ENCODE assay signal across 1 cellular context in the genomic region with DNA sequence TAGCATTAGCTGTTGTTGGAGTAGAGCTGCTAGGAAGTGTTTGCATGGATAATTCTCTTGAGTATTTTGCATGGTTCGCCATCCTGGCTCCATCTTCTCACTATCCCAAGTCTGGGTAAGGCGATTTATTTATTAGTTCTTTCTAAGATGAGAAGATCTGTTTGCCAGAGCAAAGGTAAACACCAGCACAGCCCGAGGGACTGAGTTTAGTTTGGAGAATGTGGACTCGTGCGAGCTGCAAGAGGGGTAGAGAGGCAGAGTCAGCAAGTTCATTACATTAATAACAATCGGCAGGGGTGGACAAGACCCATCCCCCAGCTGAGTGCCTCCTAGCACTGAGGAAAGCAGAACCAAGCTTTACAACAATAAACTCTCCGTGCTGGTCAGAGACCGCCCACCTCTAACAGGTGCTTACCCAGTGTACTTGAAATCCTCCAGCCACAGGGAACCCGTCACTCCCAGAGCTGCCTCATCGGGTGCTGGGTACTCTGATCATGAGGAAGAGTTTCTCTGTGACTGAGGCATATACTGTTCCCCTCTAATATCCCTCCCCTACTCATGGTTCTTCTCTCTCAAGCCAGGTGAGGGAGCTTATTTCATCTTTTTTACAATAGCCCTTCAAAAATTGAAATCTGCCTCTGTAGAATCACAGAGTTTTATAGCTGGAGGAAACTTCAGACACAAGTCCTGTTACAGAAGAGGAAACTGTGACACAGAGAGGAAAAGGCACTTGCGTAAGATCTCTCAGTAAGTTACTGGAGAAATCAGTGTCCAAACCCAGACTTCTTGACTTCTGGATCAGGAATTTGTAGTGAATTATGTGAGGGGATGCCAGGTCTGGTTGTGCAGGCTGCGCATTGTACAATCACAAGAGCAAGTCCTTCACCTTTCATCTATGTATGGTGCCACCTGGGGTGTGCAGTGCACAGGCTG.
TF ChIP-seq lines count a peak whose summit lies in the region.

No MANE protein-coding gene starts in this region.

TF ChIP-seq in SK-N-SH, 30 proteins besides CTCF, POLR2A, EP300 and RAD21 (continued from another document):
- TF ChIP-seq, protein P1, sequence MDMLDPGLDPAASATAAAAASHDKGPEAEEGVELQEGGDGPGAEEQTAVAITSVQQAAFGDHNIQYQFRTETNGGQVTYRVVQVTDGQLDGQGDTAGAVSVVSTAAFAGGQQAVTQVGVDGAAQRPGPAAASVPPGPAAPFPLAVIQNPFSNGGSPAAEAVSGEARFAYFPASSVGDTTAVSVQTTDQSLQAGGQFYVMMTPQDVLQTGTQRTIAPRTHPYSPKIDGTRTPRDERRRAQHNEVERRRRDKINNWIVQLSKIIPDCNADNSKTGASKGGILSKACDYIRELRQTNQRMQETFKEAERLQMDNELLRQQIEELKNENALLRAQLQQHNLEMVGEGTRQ (IDR thresholded peaks at IDR 0.05; ENCODE audit: borderline replicate concordance, low read depth, low read length): no peak
- TF ChIP-seq, protein P2, sequence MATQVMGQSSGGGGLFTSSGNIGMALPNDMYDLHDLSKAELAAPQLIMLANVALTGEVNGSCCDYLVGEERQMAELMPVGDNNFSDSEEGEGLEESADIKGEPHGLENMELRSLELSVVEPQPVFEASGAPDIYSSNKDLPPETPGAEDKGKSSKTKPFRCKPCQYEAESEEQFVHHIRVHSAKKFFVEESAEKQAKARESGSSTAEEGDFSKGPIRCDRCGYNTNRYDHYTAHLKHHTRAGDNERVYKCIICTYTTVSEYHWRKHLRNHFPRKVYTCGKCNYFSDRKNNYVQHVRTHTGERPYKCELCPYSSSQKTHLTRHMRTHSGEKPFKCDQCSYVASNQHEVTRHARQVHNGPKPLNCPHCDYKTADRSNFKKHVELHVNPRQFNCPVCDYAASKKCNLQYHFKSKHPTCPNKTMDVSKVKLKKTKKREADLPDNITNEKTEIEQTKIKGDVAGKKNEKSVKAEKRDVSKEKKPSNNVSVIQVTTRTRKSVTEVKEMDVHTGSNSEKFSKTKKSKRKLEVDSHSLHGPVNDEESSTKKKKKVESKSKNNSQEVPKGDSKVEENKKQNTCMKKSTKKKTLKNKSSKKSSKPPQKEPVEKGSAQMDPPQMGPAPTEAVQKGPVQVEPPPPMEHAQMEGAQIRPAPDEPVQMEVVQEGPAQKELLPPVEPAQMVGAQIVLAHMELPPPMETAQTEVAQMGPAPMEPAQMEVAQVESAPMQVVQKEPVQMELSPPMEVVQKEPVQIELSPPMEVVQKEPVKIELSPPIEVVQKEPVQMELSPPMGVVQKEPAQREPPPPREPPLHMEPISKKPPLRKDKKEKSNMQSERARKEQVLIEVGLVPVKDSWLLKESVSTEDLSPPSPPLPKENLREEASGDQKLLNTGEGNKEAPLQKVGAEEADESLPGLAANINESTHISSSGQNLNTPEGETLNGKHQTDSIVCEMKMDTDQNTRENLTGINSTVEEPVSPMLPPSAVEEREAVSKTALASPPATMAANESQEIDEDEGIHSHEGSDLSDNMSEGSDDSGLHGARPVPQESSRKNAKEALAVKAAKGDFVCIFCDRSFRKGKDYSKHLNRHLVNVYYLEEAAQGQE (IDR thresholded peaks at IDR 0.05; ENCODE audit: low read depth, low read length): no peak
- TF ChIP-seq NFIC (IDR thresholded peaks at IDR 0.05; ENCODE audit: borderline replicate concordance): no peak
- TF ChIP-seq TCF12 (IDR thresholded peaks at IDR 0.05): no peak
